In the genomic region with DNA sequence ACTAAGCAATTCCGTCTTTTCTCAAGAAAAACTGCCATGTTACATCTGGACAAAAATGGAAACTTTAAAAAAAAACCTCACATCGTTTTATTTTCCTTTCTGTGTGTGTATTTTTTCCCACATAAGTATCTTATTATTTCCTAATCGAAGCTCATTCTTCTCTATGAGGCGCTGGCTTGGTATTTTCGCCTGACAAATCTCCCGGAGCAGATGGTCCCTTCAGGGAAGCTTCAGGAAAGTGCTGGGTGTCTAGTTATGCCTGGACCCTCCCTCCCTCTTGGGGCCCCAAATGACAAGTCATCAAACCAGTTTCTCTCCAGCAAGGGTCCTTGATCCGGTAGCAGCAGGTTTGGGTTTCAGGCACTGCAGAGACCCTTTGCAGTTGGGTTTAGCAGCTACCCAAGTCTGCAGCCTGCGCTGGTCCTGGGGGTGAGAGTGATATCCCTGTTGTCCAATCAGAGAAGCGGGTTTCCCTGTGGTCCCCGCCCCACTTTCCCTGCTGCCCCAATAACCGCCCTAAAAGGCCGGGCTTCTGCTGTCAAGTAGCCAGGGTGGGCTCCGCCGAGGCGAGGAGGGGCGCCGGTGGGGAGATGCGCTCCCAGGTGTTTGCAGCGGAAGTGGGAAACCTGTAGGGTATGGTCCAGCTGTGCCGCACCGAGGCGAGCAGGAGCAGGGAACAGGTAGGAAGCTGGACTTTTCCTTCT, we compare ENCODE assay signal across 9 cellular contexts. TPM values are rescaled to one million over a fixed set of nuclear protein-coding genes. Genes with fewer than 3 reads are reported as not detected.
A peak's percentile ranks its signal among the peaks of the same experiment; 100 is the strongest.
DNase-seq lines count a peak whose midpoint lies in the region; ATAC-seq, FAIRE-seq and TF ChIP-seq lines count a peak whose summit lies in the region.
"Had no signal": no experiment of that assay in that cellular context is flagged by ENCODE, and none has a peak within 500 bp of the region (broad histone marks: within the 10 kb centered on the region; RNA-seq: fewer than 3 reads in every experiment).

TSS of gene CNTN1 (plus strand) at position 527 of the 704 bp plus-strand sequence.

- no peak within 1 kb of the TSS for H3K4me3 ChIP-seq in osteoblast (ENCODE audit: insufficient read depth, low read length)

- H3K79me2 ChIP-seq in osteoblast (ENCODE audit: insufficient read depth, low read length): no peaks in the 10 kb centered on the region

- no peak for FAIRE-seq in GM18507 (lab: Jason Lieb, UNC)

- peak within 1 kb of the TSS; percentile 51 for H2AFZ ChIP-seq in osteoblast (ENCODE audit: low read length)

- no peak for TF ChIP-seq CTCF in osteoblast (IDR thresholded peaks at IDR 0.05; ENCODE audit: extremely low read depth, low read depth, low read length)

- no peaks in the 10 kb centered on the region for H3K9me3 ChIP-seq in T-helper 17 cell (ENCODE audit: control insufficient read depth, low read length, poor library complexity, severe bottlenecking)
- H3K9me3 ChIP-seq in osteoblast (ENCODE audit: low read depth, low read length): no peaks in the 10 kb centered on the region

- ATAC-seq in HG03432 (IDR thresholded peaks at IDR 0.05; ENCODE audit: unreplicated experiment) (peak; percentile 67), T-helper 17 cell (no peak)

- H3K36me3 ChIP-seq in osteoblast (ENCODE audit: insufficient read depth, low read length): no peaks in the 10 kb centered on the region

- CTCF ChIA-PET in activated naive CD4-positive, alpha-beta T cell treated with anti-CD3 and anti-CD28 coated beads, Interleukin-2, amount 10 ng/mL, durations not matched to agents 7 days and 5 days (lab: Charles Lee): no interaction called here

- no peak within 1 kb of the TSS for H3K27ac ChIP-seq in osteoblast (ENCODE audit: low read depth, low read length)

- H3K4me1 ChIP-seq in osteoblast (ENCODE audit: insufficient read depth, low read length): no peaks in the 10 kb centered on the region

- H3K4me1 Mint-ChIP-seq in T-helper 17 cell: no peaks in the 10 kb centered on the region
- H3K4me1 Mint-ChIP-seq in activated naive CD4-positive, alpha-beta T cell treated with anti-CD3 and anti-CD28 coated beads, Interleukin-2, amount 10 ng/mL, durations not matched to agents 7 days and 5 days: no peaks in the 10 kb centered on the region

- H3K27ac Mint-ChIP-seq in T-helper 17 cell: no peak within 1 kb of the TSS
- H3K27ac Mint-ChIP-seq in activated naive CD4-positive, alpha-beta T cell treated with anti-CD3 and anti-CD28 coated beads, Interleukin-2, amount 10 ng/mL, durations not matched to agents 7 days and 5 days: no peak within 1 kb of the TSS
- H3K27ac Mint-ChIP-seq: naive B cell had no signal

- no peaks in the 10 kb centered on the region for H3K36me3 Mint-ChIP-seq in T-helper 17 cell (ENCODE audit: low read depth)
- no peaks in the 10 kb centered on the region for H3K36me3 Mint-ChIP-seq in activated naive CD4-positive, alpha-beta T cell treated with anti-CD3 and anti-CD28 coated beads, Interleukin-2, amount 10 ng/mL, durations not matched to agents 7 days and 5 days
- H3K36me3 Mint-ChIP-seq: naive B cell had no signal

- H3K27me3 Mint-ChIP-seq in T-helper 17 cell: peaks cover 25% of the 10 kb centered on the region
- H3K27me3 Mint-ChIP-seq in activated naive CD4-positive, alpha-beta T cell treated with anti-CD3 and anti-CD28 coated beads, Interleukin-2, amount 10 ng/mL, durations not matched to agents 7 days and 5 days: peaks cover 25% of the 10 kb centered on the region

- peak within 1 kb of the TSS; percentile 28 for H3K4me2 ChIP-seq in osteoblast (ENCODE audit: insufficient read depth, low read length)

- H3K27me3 ChIP-seq in osteoblast (ENCODE audit: insufficient read depth, low read length): peaks cover 6% of the 10 kb centered on the region

- peak within 1 kb of the TSS; percentile 55 for H3K4me3 Mint-ChIP-seq in T-helper 17 cell
- no peak within 1 kb of the TSS for H3K4me3 Mint-ChIP-seq in activated naive CD4-positive, alpha-beta T cell treated with anti-CD3 and anti-CD28 coated beads, Interleukin-2, amount 10 ng/mL, durations not matched to agents 7 days and 5 days

- no peaks in the 10 kb centered on the region for H3K9me3 Mint-ChIP-seq in activated naive CD4-positive, alpha-beta T cell treated with anti-CD3 and anti-CD28 coated beads, Interleukin-2, amount 10 ng/mL, durations not matched to agents 7 days and 5 days

- no peaks in the 10 kb centered on the region for H4K20me1 ChIP-seq in osteoblast (ENCODE audit: insufficient read depth, low read length)

- DNase-seq in GM18507 (ENCODE audit: extremely low spot score, insufficient read length, low read depth): peak; percentile 12
- no peak for DNase-seq in T-helper 17 cell
- DNase-seq in globus pallidus (ENCODE audit: low spot score): peak; percentile 75
- DNase-seq in osteoblast (ENCODE audit: insufficient read length, low spot score, missing footprints): no peak
- DNase-seq in effector CD8-positive, alpha-beta T cell (lab: John Stamatoyannopoulos, UW): no peak
- DNase-seq in activated naive CD4-positive, alpha-beta T cell treated with anti-CD3 and anti-CD28 coated beads, Interleukin-2, amount 10 ng/mL, durations not matched to agents 7 days and 5 days: no peak
- DNase-seq in activated effector memory CD4-positive, alpha-beta T cell treated with anti-CD3 and anti-CD28 coated beads, Interleukin-2, amount 50 U/mL, for 16 hours: no peak
- DNase-seq: naive B cell had no signal

RNA-seq across cellular contexts. Expression of gene CNTN1, which starts in this region (rescaled TPM):
- total RNA-seq in T-helper 17 cell: not detected
- total RNA-seq in osteoblast: 0.29 and 0.36 TPM in 2 replicates

Comparison
In these comparisons a context has a peak if more than half of its experiments do, and no peak if none do; other contexts are left out.
1. DNase-seq: peak in GM18507 (single experiment) and globus pallidus (single experiment); none in T-helper 17 cell (0 of 3), osteoblast (single experiment), effector CD8-positive, alpha-beta T cell (single experiment), activated naive CD4-positive, alpha-beta T cell treated with anti-CD3 and anti-CD28 coated beads, Interleukin-2, amount 10 ng/mL, durations not matched to agents 7 days and 5 days (single experiment) and activated effector memory CD4-positive, alpha-beta T cell treated with anti-CD3 and anti-CD28 coated beads, Interleukin-2, amount 50 U/mL, for 16 hours (single experiment).